7 cellular contexts compared by ENCODE assay signal in genomic region chr7:20331231-20331880, GRCh38. TPM values are rescaled to one million over a fixed set of nuclear protein-coding genes. Genes with fewer than 3 reads are reported as not detected.
DNase-seq lines count a peak whose midpoint lies in the region; ATAC-seq and TF ChIP-seq lines count a peak whose summit lies in the region.

No MANE protein-coding gene starts in this region.

- H3K36me3 Mint-ChIP-seq in activated CD4-positive, alpha-beta memory T cell treated with anti-CD3 and anti-CD28 coated beads, Interleukin-2, amount 10 ng/mL, durations not matched to agents 7 days and 5 days (ENCODE audit: low read depth) = no peaks in the 10 kb centered on the region
- H3K36me3 Mint-ChIP-seq in naive thymus-derived CD4-positive, alpha-beta T cell = no peaks in the 10 kb centered on the region

- H3K27me3 ChIP-seq in naive thymus-derived CD4-positive, alpha-beta T cell (ENCODE audit: control insufficient read depth in 2 of 2, insufficient read depth in 2 of 2, low read length in 2 of 2) = peaks cover 4 to 6% of the 10 kb centered on the region in 2 donors

- H3K4me1 ChIP-seq in naive thymus-derived CD4-positive, alpha-beta T cell (ENCODE audit: control insufficient read depth in 2 of 2, insufficient read depth in 2 of 2, low read length in 2 of 2) = no peaks in the 10 kb centered on the region
- H3K4me1 ChIP-seq in urinary bladder (ENCODE audit: insufficient read depth) = no peaks in the 10 kb centered on the region

- no peaks in the 10 kb centered on the region for H3K9me3 Mint-ChIP-seq in activated CD4-positive, alpha-beta memory T cell treated with anti-CD3 and anti-CD28 coated beads, Interleukin-2, amount 10 ng/mL, durations not matched to agents 7 days and 5 days
- H3K9me3 Mint-ChIP-seq in naive thymus-derived CD4-positive, alpha-beta T cell = peaks cover 0 to 2% (median 0%) of the 10 kb centered on the region in 11 donors

- DNase-seq in GM12865 (ENCODE audit: low read depth) = peak; percentile 68
- peak; percentile 28 for DNase-seq in HuH-7.5 (ENCODE audit: low spot score)
- no peak for DNase-seq in activated CD4-positive, alpha-beta memory T cell treated with anti-CD3 and anti-CD28 coated beads, Interleukin-2, amount 10 ng/mL, durations not matched to agents 7 days and 5 days
- DNase-seq in fibroblast of gingiva (ENCODE audit: low read depth) = peak; percentile 11
- DNase-seq in naive thymus-derived CD4-positive, alpha-beta T cell = peak in 2 of 9 donors; percentile 7 to 36

- no peak overlapping the region for H3K27ac Mint-ChIP-seq in activated CD4-positive, alpha-beta memory T cell treated with anti-CD3 and anti-CD28 coated beads, Interleukin-2, amount 10 ng/mL, durations not matched to agents 7 days and 5 days
- H3K27ac Mint-ChIP-seq in naive thymus-derived CD4-positive, alpha-beta T cell = no peak overlapping the region

- H3K36me3 ChIP-seq in naive thymus-derived CD4-positive, alpha-beta T cell (ENCODE audit: control insufficient read depth in 2 of 3, insufficient read depth in 3 of 3, low read length in 3 of 3) = no peaks in the 10 kb centered on the region
- H3K36me3 ChIP-seq in urinary bladder (ENCODE audit: insufficient read depth) = no peaks in the 10 kb centered on the region

- CTCF ChIA-PET in activated CD4-positive, alpha-beta memory T cell treated with anti-CD3 and anti-CD28 coated beads, Interleukin-2, amount 10 ng/mL, durations not matched to agents 7 days and 5 days (lab: Charles Lee) = no interaction called here
- CTCF ChIA-PET in naive thymus-derived CD4-positive, alpha-beta T cell (lab: Charles Lee) = no interaction called here

- TF ChIP-seq CTCF in GM12865 (IDR thresholded peaks at IDR 0.05; ENCODE audit: insufficient read depth, low read depth, low read length, missing control alignments) = no peak

- intact Hi-C loops in naive thymus-derived CD4-positive, alpha-beta T cell (cut with micrococcal nuclease) = no loop called here

- POLR2A ChIA-PET in activated CD4-positive, alpha-beta memory T cell treated with anti-CD3 and anti-CD28 coated beads, Interleukin-2, amount 10 ng/mL, durations not matched to agents 7 days and 5 days (lab: Charles Lee) = no interaction called here
- POLR2A ChIA-PET in naive thymus-derived CD4-positive, alpha-beta T cell (lab: Charles Lee) = no interaction called here

- no peak overlapping the region for H3K27ac ChIP-seq in naive thymus-derived CD4-positive, alpha-beta T cell (ENCODE audit: low read depth, low read length)
- peak overlapping the region; percentile 85 for H3K27ac ChIP-seq in urinary bladder (ENCODE audit: low read depth)

- peak; percentile 22 for ATAC-seq in GM21576 (IDR thresholded peaks at IDR 0.05; ENCODE audit: unreplicated experiment)
- peak; percentile 32 for ATAC-seq in naive thymus-derived CD4-positive, alpha-beta T cell

- H3K9me3 ChIP-seq in naive thymus-derived CD4-positive, alpha-beta T cell (ENCODE audit: control insufficient read depth in 2 of 3, low read length in 3 of 3) = no peaks in the 10 kb centered on the region

- H3K4me3 Mint-ChIP-seq in activated CD4-positive, alpha-beta memory T cell treated with anti-CD3 and anti-CD28 coated beads, Interleukin-2, amount 10 ng/mL, durations not matched to agents 7 days and 5 days = peak overlapping the region; percentile 45
- peak overlapping the region; percentile 64 to 88 (median 77) for H3K4me3 Mint-ChIP-seq in naive thymus-derived CD4-positive, alpha-beta T cell

- under 1% methylated on average over 60 of the region's 60 CpGs for WGBS in urinary bladder

- peaks cover 45% of the 10 kb centered on the region for H3K27me3 Mint-ChIP-seq in activated CD4-positive, alpha-beta memory T cell treated with anti-CD3 and anti-CD28 coated beads, Interleukin-2, amount 10 ng/mL, durations not matched to agents 7 days and 5 days
- peaks cover 32 to 78% (median 56%) of the 10 kb centered on the region in 5 donors for H3K27me3 Mint-ChIP-seq in naive thymus-derived CD4-positive, alpha-beta T cell

- H3K4me1 Mint-ChIP-seq in activated CD4-positive, alpha-beta memory T cell treated with anti-CD3 and anti-CD28 coated beads, Interleukin-2, amount 10 ng/mL, durations not matched to agents 7 days and 5 days = peaks cover 20% of the 10 kb centered on the region
- peaks cover 12 to 28% (median 21%) of the 10 kb centered on the region in 7 donors for H3K4me1 Mint-ChIP-seq in naive thymus-derived CD4-positive, alpha-beta T cell

- H3K4me3 ChIP-seq in GM12865 (ENCODE audit: low read depth, low read length) (peak overlapping the region; percentile 60), urinary bladder (ENCODE audit: low read depth, low read length) (peak overlapping the region; percentile 63)
- H3K4me3 ChIP-seq in naive thymus-derived CD4-positive, alpha-beta T cell (ENCODE audit: low read length) = no peak overlapping the region

RNA-seq across cellular contexts. Expression of gene ITGB8, which starts 0.7 kb away (rescaled TPM):
- total RNA-seq in activated CD4-positive, alpha-beta memory T cell treated with anti-CD3 and anti-CD28 coated beads, Interleukin-2, amount 10 ng/mL, durations not matched to agents 7 days and 5 days = not detected
- 1 to 10 TPM in 1 of 5 experiments, under 1 TPM in 2, not detected in 2; 0.08 to 2.9 (median 0.85) TPM for total RNA-seq in naive thymus-derived CD4-positive, alpha-beta T cell
- polyA plus RNA-seq in naive thymus-derived CD4-positive, alpha-beta T cell = not detected
- total RNA-seq in urinary bladder = 106 TPM
- polyA plus RNA-seq in urinary bladder = 6.3 TPM

Comparison
In these comparisons a context has a peak if more than half of its experiments do, and no peak if none do; other contexts are left out.
1. RNA of gene ITGB8, which starts 0.7 kb away (total RNA-seq): 106 TPM in urinary bladder (single experiment); 0.08 to 2.9 TPM in naive thymus-derived CD4-positive, alpha-beta T cell and not detected in activated CD4-positive, alpha-beta memory T cell treated with anti-CD3 and anti-CD28 coated beads, Interleukin-2, amount 10 ng/mL, durations not matched to agents 7 days and 5 days; every median in the first group is over 10 times any median in the second.